ENCODE assay signal across 8 cellular contexts in the genomic region with DNA sequence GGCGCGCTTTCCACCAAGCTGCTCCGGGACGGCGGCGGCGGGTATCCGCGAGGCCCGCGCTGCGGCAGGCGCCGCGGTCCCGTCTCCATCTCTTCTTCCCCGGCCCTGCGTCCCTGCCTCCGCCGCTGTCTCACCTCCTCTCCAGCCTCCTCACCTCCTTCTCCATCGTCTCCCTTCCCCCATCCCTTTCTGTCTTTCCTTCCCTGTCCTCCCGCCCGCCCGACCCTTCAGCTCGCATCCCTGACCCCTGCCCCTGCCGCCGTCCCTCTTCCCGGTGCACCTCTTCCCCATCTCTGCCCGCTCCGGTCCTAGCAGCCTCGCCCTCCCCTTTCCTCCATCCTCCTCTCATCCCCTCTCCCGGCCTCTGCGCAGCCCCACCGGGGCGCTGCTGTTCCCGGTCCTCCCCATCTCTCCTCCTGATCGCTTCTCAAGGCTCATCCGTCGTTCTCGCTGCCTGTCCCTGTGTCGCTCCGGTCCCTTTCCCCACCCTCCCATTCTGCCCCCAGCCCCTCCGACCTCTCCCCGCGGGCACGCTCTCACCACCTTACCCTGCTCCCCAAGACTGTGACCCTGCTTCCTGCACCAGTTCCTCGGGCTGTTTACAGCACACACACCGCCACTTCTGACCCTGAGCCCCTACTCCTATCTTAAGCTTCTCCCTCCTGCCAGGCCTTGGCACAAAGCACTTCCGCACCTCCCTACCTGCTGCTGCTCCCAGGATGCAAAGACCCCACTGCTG. TPM values are rescaled to one million over a fixed set of nuclear protein-coding genes. Genes with fewer than 3 reads are reported as not detected.
DNase-seq lines count a peak whose midpoint lies in the region; ATAC-seq and TF ChIP-seq lines count a peak whose summit lies in the region.

No MANE protein-coding gene starts in this region.

- peaks cover 22% of the 10 kb centered on the region for H3K4me1 Mint-ChIP-seq in activated T-helper 2 cell treated with anti-CD3 and anti-CD28 coated beads, Interferon-gamma antibody, Interleukin-2, Interleukin-4, amounts not matched to agents 10 μg/mL and 5 μg/mL and 100 μg/mL, durations not matched to agents 14 hours and 24 hours and 36 hours (ENCODE audit: low read depth)

- H3K27ac ChIP-seq in hepatocyte = no peak overlapping the region

- H3K27me3 ChIP-seq in hepatocyte = peaks cover 11% of the 10 kb centered on the region

- peak; percentile 29 for DNase-seq in activated CD4-positive, alpha-beta T cell treated with anti-CD3 and anti-CD28 coated beads for 48 hours
- DNase-seq in activated CD4-positive, alpha-beta T cell treated with anti-CD3 and anti-CD28 coated beads, Interleukin-2, amount 50 U/mL, for 1 hour = no peak
- DNase-seq in M059J (ENCODE audit: low read depth) (peak; percentile 42), hepatocyte (ENCODE audit: low spot score) (no peak), SKM-1 (lab: John Stamatoyannopoulos, UW; ENCODE audit: unreplicated experiment) (no peak)
- DNase-seq in activated T-helper 2 cell treated with anti-CD3 and anti-CD28 coated beads, Interferon-gamma antibody, Interleukin-2, Interleukin-4, amounts not matched to agents 10 μg/mL and 5 μg/mL and 100 μg/mL, durations not matched to agents 14 hours and 24 hours and 36 hours (ENCODE audit: low spot score) = no peak
- DNase-seq in stimulated activated CD4-positive, alpha-beta T cell treated with anti-CD3 and anti-CD28 coated beads, Interleukin-1b, Interleukin-23, amount 100 ng/mL, for 48 hours = peak; percentile 19

- H3K36me3 Mint-ChIP-seq in activated T-helper 2 cell treated with anti-CD3 and anti-CD28 coated beads, Interferon-gamma antibody, Interleukin-2, Interleukin-4, amounts not matched to agents 10 μg/mL and 5 μg/mL and 100 μg/mL, durations not matched to agents 14 hours and 24 hours and 36 hours (ENCODE audit: low read depth) = peaks cover 15% of the 10 kb centered on the region

- no peaks in the 10 kb centered on the region for H4K20me1 ChIP-seq in hepatocyte (ENCODE audit: insufficient read depth, poor library complexity, severe bottlenecking)

- H3K9me3 ChIP-seq in hepatocyte (ENCODE audit: low read depth) = no peaks in the 10 kb centered on the region

- TF ChIP-seq CTCF in hepatocyte (IDR thresholded peaks at IDR 0.05; ENCODE audit: poor library complexity) = no peak

- H3K36me3 ChIP-seq in hepatocyte (replicated peaks; ENCODE audit: insufficient read depth, low read depth) = no peaks in the 10 kb centered on the region

- peaks cover 9% of the 10 kb centered on the region for H3K4me1 ChIP-seq in hepatocyte (ENCODE audit: insufficient read depth)

- H3K4me3 Mint-ChIP-seq in activated T-helper 2 cell treated with anti-CD3 and anti-CD28 coated beads, Interferon-gamma antibody, Interleukin-2, Interleukin-4, amounts not matched to agents 10 μg/mL and 5 μg/mL and 100 μg/mL, durations not matched to agents 14 hours and 24 hours and 36 hours (ENCODE audit: low read depth) = peak overlapping the region; percentile 96

- peak overlapping the region; percentile 25 for H3K4me3 ChIP-seq in hepatocyte

- H3K27me3 Mint-ChIP-seq in activated T-helper 2 cell treated with anti-CD3 and anti-CD28 coated beads, Interferon-gamma antibody, Interleukin-2, Interleukin-4, amounts not matched to agents 10 μg/mL and 5 μg/mL and 100 μg/mL, durations not matched to agents 14 hours and 24 hours and 36 hours (ENCODE audit: low read depth) = no peaks in the 10 kb centered on the region

- H3K27ac Mint-ChIP-seq in activated T-helper 2 cell treated with anti-CD3 and anti-CD28 coated beads, Interferon-gamma antibody, Interleukin-2, Interleukin-4, amounts not matched to agents 10 μg/mL and 5 μg/mL and 100 μg/mL, durations not matched to agents 14 hours and 24 hours and 36 hours = peak overlapping the region; percentile 96

- 2% methylated on average over 7 of the region's 49 CpGs for WGBS in hepatocyte (ENCODE audit: low lambda C conversion rate, missing lambda C conversion rate)

- H2AFZ ChIP-seq in hepatocyte = no peak overlapping the region

- ATAC-seq in GM18517 (IDR thresholded peaks at IDR 0.05; ENCODE audit: unreplicated experiment) = no peak

- H3K9me3 Mint-ChIP-seq in activated T-helper 2 cell treated with anti-CD3 and anti-CD28 coated beads, Interferon-gamma antibody, Interleukin-2, Interleukin-4, amounts not matched to agents 10 μg/mL and 5 μg/mL and 100 μg/mL, durations not matched to agents 14 hours and 24 hours and 36 hours = no peaks in the 10 kb centered on the region

- peaks cover 9% of the 10 kb centered on the region for H3K79me2 ChIP-seq in hepatocyte

- H3K4me2 ChIP-seq in hepatocyte = peak overlapping the region; percentile 77

- intact Hi-C loops in activated T-helper 2 cell treated with anti-CD3 and anti-CD28 coated beads, Interferon-gamma antibody, Interleukin-2, Interleukin-4, amounts not matched to agents 10 μg/mL and 5 μg/mL and 100 μg/mL, durations not matched to agents 14 hours and 24 hours and 36 hours (cut with micrococcal nuclease) = loop anchor here (1.0 to 5.0 kb wide), 3 partner anchors 33 to 204 kb away; partner anchors contain the start of gene RPL22

- H3K9me2 ChIP-seq in hepatocyte (replicated peaks; ENCODE audit: insufficient read depth) = no peaks in the 10 kb centered on the region

RNA-seq across cellular contexts. Expression of gene NPHP4, which starts 0.8 kb away (rescaled TPM):
- 5.4 and 7.8 TPM in 2 replicates for total RNA-seq in M059J (2014; rRNA removed; shearing (Covaris generic))
- 19.0 and 20.2 TPM in 2 replicates for total RNA-seq in activated T-helper 2 cell treated with anti-CD3 and anti-CD28 coated beads, Interferon-gamma antibody, Interleukin-2, Interleukin-4, amounts not matched to agents 10 μg/mL and 5 μg/mL and 100 μg/mL, durations not matched to agents 14 hours and 24 hours and 36 hours
- 5.4 and 6.0 TPM in 2 replicates for total RNA-seq in hepatocyte
- polyA plus RNA-seq in hepatocyte = 5.6 and 6.7 TPM in 2 replicates

RNA-seq across cellular contexts. Expression of gene KCNAB2, which starts 52.7 kb away (rescaled TPM):
- 9.2 and 13.7 TPM in 2 replicates for total RNA-seq in M059J (2014; rRNA removed; shearing (Covaris generic))
- 307 and 312 TPM in 2 replicates for total RNA-seq in activated T-helper 2 cell treated with anti-CD3 and anti-CD28 coated beads, Interferon-gamma antibody, Interleukin-2, Interleukin-4, amounts not matched to agents 10 μg/mL and 5 μg/mL and 100 μg/mL, durations not matched to agents 14 hours and 24 hours and 36 hours
- 3.5 and 3.7 TPM in 2 replicates for total RNA-seq in hepatocyte
- 3.1 and 7.4 TPM in 2 replicates for polyA plus RNA-seq in hepatocyte

Comparison
In these comparisons a context has a peak if more than half of its experiments do, and no peak if none do; other contexts are left out.
1. DNase-seq: peak in activated CD4-positive, alpha-beta T cell treated with anti-CD3 and anti-CD28 coated beads for 48 hours (single experiment), M059J (single experiment) and stimulated activated CD4-positive, alpha-beta T cell treated with anti-CD3 and anti-CD28 coated beads, Interleukin-1b, Interleukin-23, amount 100 ng/mL, for 48 hours (single experiment); none in activated CD4-positive, alpha-beta T cell treated with anti-CD3 and anti-CD28 coated beads, Interleukin-2, amount 50 U/mL, for 1 hour (single experiment), activated T-helper 2 cell treated with anti-CD3 and anti-CD28 coated beads, Interferon-gamma antibody, Interleukin-2, Interleukin-4, amounts not matched to agents 10 μg/mL and 5 μg/mL and 100 μg/mL, durations not matched to agents 14 hours and 24 hours and 36 hours (single experiment), hepatocyte (single experiment) and SKM-1 (single experiment).
2. RNA of gene KCNAB2, which starts 52.7 kb away (total RNA-seq): 307 to 312 TPM in activated T-helper 2 cell treated with anti-CD3 and anti-CD28 coated beads, Interferon-gamma antibody, Interleukin-2, Interleukin-4, amounts not matched to agents 10 μg/mL and 5 μg/mL and 100 μg/mL, durations not matched to agents 14 hours and 24 hours and 36 hours; 9.2 to 13.7 TPM in M059J and 3.5 to 3.7 TPM in hepatocyte; every median in the first group is over 10 times any median in the second.